In the genomic region with DNA sequence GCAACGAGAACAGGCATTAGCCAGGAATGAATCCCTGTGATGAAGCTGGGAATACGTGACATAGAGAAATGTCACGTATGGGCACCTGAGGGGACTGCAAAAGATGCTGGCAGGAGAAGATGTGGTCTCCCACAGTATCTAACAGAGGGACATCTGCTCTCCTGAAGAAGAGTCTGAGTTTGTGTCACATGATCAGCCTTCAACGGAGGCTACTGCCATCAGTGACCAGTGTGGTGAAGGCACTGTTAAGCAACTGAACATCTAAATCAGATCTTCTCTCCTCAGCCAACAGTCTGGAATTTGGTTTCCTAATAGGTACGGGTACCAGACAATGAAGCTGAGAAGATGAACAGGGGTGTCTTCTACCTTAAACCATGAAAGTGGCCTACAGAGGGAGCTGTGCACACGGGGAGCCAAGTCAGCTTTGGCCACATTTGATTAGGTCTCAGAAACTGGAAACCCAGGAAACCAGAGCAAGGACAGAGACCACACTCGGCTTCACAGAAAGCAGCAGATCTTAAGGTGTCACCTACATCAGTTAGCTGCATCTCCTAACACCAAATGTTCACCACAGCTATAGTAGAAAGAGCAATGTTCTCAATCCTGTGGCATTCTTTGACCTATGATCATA, we compare ENCODE assay signal across 8 cellular contexts. TPM values are rescaled to one million over a fixed set of nuclear protein-coding genes. Genes with fewer than 3 reads are reported as not detected.
DNase-seq lines count a peak whose midpoint lies in the region; ATAC-seq and TF ChIP-seq lines count a peak whose summit lies in the region.

No MANE protein-coding gene starts in this region.

- H3K4me3 Mint-ChIP-seq in CD14-positive monocyte: no peak overlapping the region

- H3K27me3 ChIP-seq in esophagus squamous epithelium (no peaks in the 10 kb centered on the region), psoas muscle (ENCODE audit: insufficient read depth in 3 of 3, low read length in 2 of 3) (no peaks in the 10 kb centered on the region)

- peak; percentile 61 for ATAC-seq in GM19043 (IDR thresholded peaks at IDR 0.05; ENCODE audit: low read depth, unreplicated experiment)
- peak; percentile 25 to 54 (median 51) for ATAC-seq in psoas muscle

- peaks cover 0 to 1% (median 0%) of the 10 kb centered on the region in 7 donors for H3K9me3 Mint-ChIP-seq in CD14-positive monocyte

- H3K4me1 ChIP-seq in esophagus squamous epithelium (peaks cover 0 to 17% (median 5%) of the 10 kb centered on the region in 3 donors), psoas muscle (peaks cover 8% of the 10 kb centered on the region)

- 55 to 62% methylated on average over 7 of the region's 7 CpGs for WGBS in esophagus squamous epithelium, 2 donors
- whole genome bisulfite sequencing in psoas muscle, 3 donors: 51 to 69% (median 55%) methylated on average over 7 of the region's 7 CpGs

- peaks cover 62 to 77% of the 10 kb centered on the region in 2 donors for H3K36me3 Mint-ChIP-seq in CD14-positive monocyte

- intact Hi-C loops in CD14-positive monocyte (cut with micrococcal nuclease): no loop called here
- intact Hi-C loops in esophagus squamous epithelium (cut with DNase I): no loop called here
- intact Hi-C loops in psoas muscle (cut with DNase I): loop anchor here in 1 of 2 donors (10.0 kb wide), 1 partner anchor 112 kb away; no protein-coding TSS in a partner anchor

- H3K27ac ChIP-seq in esophagus squamous epithelium (no peak overlapping the region), psoas muscle (no peak overlapping the region)

- H3K4me3 ChIP-seq in esophagus squamous epithelium: no peak overlapping the region
- H3K4me3 ChIP-seq in psoas muscle: no peak overlapping the region

- peaks cover 7% of the 10 kb centered on the region for H3K4me1 Mint-ChIP-seq in CD14-positive monocyte

- DNase-seq in CD14-positive monocyte (ENCODE audit: low spot score): no peak
- peak; percentile 57 for DNase-seq in KBM-7
- DNase-seq in activated CD8-positive, alpha-beta memory T cell treated with anti-CD3 and anti-CD28 coated beads for 4 hours (ENCODE audit: low read depth in 2 of 2): peak; percentile 29 to 44
- no peak for DNase-seq in esophagus squamous epithelium (lab: John Stamatoyannopoulos, UW)
- peak in 1 of 2 donors; percentile 24 for DNase-seq in psoas muscle
- no peak for DNase-seq in GOT3 (lab: John Stamatoyannopoulos, UW)
- no peak for DNase-seq in NCI-H2107 (lab: John Stamatoyannopoulos, UW)

- peaks cover 3 to 94% (median 17%) of the 10 kb centered on the region in 3 donors for H3K36me3 ChIP-seq in esophagus squamous epithelium
- H3K36me3 ChIP-seq in psoas muscle (ENCODE audit: insufficient read depth in 1 of 2, low read depth in 1 of 2): peaks cover 7 to 75% of the 10 kb centered on the region in 2 donors

- H3K27ac Mint-ChIP-seq in CD14-positive monocyte: peak overlapping the region in 3 of 7 donors; percentile 8 to 16 (median 15)

- no peak for TF ChIP-seq POLR2A in esophagus squamous epithelium (IDR thresholded peaks at IDR 0.05)

- H3K9me3 ChIP-seq in esophagus squamous epithelium (no peaks in the 10 kb centered on the region), psoas muscle (no peaks in the 10 kb centered on the region)

- in situ Hi-C loops in KBM-7 (cut with MboI; ENCODE audit: low pct_unique_long_range_greater_than_20kb, low sequenced_read_pairs): no loop called here

- H3K27me3 Mint-ChIP-seq in CD14-positive monocyte (ENCODE audit: low read depth in 3 of 3): no peaks in the 10 kb centered on the region

- peak; percentile 64 for TF ChIP-seq CTCF in CD14-positive monocyte (IDR thresholded peaks at IDR 0.05)
- peak in 5 of 6 experiments; percentile 32 to 55 (median 47) for TF ChIP-seq CTCF in esophagus squamous epithelium (IDR thresholded peaks at IDR 0.05)
- TF ChIP-seq CTCF in psoas muscle (IDR thresholded peaks at IDR 0.05): peak; percentile 37

RNA-seq across cellular contexts. Expression of gene BRD7, which starts 41.8 kb away (rescaled TPM):
- polyA plus RNA-seq in CD14-positive monocyte (10 to 100 TPM; 11.4 to 21.2 TPM), psoas muscle (10 to 100 TPM; 32.4 to 56.4 (median 48.9) TPM)
- total RNA-seq in esophagus squamous epithelium (10 to 100 TPM; 42.0 to 81.9 (median 51.4) TPM), psoas muscle (10 to 100 TPM; 47.5 to 77.1 (median 52.4) TPM)

Comparison
In these comparisons a context has a peak if more than half of its experiments do, and no peak if none do; other contexts are left out.
1. DNase-seq: peak in KBM-7 (single experiment) and activated CD8-positive, alpha-beta memory T cell treated with anti-CD3 and anti-CD28 coated beads for 4 hours (2 of 2); none in CD14-positive monocyte (single experiment), esophagus squamous epithelium (single experiment), GOT3 (single experiment) and NCI-H2107 (single experiment).
2. Peak in every context shown above with its lines, with median percentiles within 50 percentile points of each other: CTCF ChIP-seq.